ENCODE assay signal across 11 cellular contexts in genomic region chr16:71526111-71526998, GRCh38. TPM values are rescaled to one million over a fixed set of nuclear protein-coding genes. Genes with fewer than 3 reads are reported as not detected.
A peak's percentile ranks its signal among the peaks of the same experiment; 100 is the strongest.
DNase-seq lines count a peak whose midpoint lies in the region; ATAC-seq and TF ChIP-seq lines count a peak whose summit lies in the region.
"Had no signal": no experiment of that assay in that cellular context is flagged by ENCODE, and none has a peak within 500 bp of the region (broad histone marks: within the 10 kb centered on the region; RNA-seq: fewer than 3 reads in every experiment).

Gene CHST4 (plus strand): TSS chr16:71526426. CDS start chr16:71536678, 10,252 bp downstream.

- H3K4me1 ChIP-seq in fibroblast of lung (ENCODE audit: control insufficient read depth, extremely low read depth, insufficient read depth, low read length): no peaks in the 10 kb centered on the region
- H3K4me1 ChIP-seq in aorta (ENCODE audit: control insufficient read depth in 1 of 2, insufficient read depth in 2 of 2, low read length in 2 of 2): no peaks in the 10 kb centered on the region
- peaks cover 0 to 8% (median 0%) of the 10 kb centered on the region in 4 donors for H3K4me1 ChIP-seq in tibial nerve
- H3K4me1 ChIP-seq: BLaER1 had no signal

- no peaks in the 10 kb centered on the region for H4K20me1 ChIP-seq in fibroblast of lung (ENCODE audit: control insufficient read depth, extremely low read depth, insufficient read depth, low read length)
- H4K20me1 ChIP-seq: BLaER1 had no signal

- H3K9ac ChIP-seq in fibroblast of lung (ENCODE audit: insufficient read depth, low read length): no peak within 1 kb of the TSS
- H3K9ac ChIP-seq: BLaER1 had no signal

- H3K4me2 ChIP-seq in fibroblast of lung (ENCODE audit: extremely low read depth, insufficient read depth, low read length): peak within 1 kb of the TSS; percentile 75
- H3K4me2 ChIP-seq: BLaER1 had no signal

- no peaks in the 10 kb centered on the region for H3K36me3 Mint-ChIP-seq in stimulated activated memory B cell treated with anti-CD40 and anti-IgM and Interleukin-4, amounts not matched to agents 10 μg/mL and 1 μg/mL and 100 μg/mL, for 72 hours

- no peak for TF ChIP-seq POLR2A in tibial nerve (IDR thresholded peaks at IDR 0.05)

- no peak for TF ChIP-seq CTCF in fibroblast of lung (conservative IDR thresholded peaks at IDR 0.05 in 1 of 2, IDR thresholded peaks at IDR 0.05 in 1 of 2; ENCODE audit: low read depth in 1 of 2, low read length in 2 of 2)
- no peak for TF ChIP-seq CTCF in tibial nerve (IDR thresholded peaks at IDR 0.05)

- peaks cover 60% of the 10 kb centered on the region for H3K27me3 Mint-ChIP-seq in stimulated activated memory B cell treated with anti-CD40 and anti-IgM and Interleukin-4, amounts not matched to agents 10 μg/mL and 1 μg/mL and 100 μg/mL, for 72 hours

- DNase-seq in NCI-H1436 (lab: John Stamatoyannopoulos, UW): peak; percentile 23
- DNase-seq in NCI-H1436 treated with DMSO at 0.1 percent for 48 hours (lab: John Stamatoyannopoulos, UW): no peak
- peak; percentile 80 for DNase-seq in NCI-H526 (lab: John Stamatoyannopoulos, UW)
- peak; percentile 25 to 74 for DNase-seq in fibroblast of lung (ENCODE audit: low read depth in 2 of 2)
- no peak for DNase-seq in aorta
- DNase-seq in GDM1 (lab: John Stamatoyannopoulos, UW): no peak
- DNase-seq in tibial nerve (ENCODE audit: low spot score in 2 of 2): no peak

- H3K27ac Mint-ChIP-seq in stimulated activated memory B cell treated with anti-CD40 and anti-IgM and Interleukin-4, amounts not matched to agents 10 μg/mL and 1 μg/mL and 100 μg/mL, for 72 hours: peak within 1 kb of the TSS; percentile 58
- H3K27ac Mint-ChIP-seq: T-helper 1 cell treated with Interleukin-12 subunit alpha and Interleukin-12 subunit beta and Interleukin-4 antibody, amounts not matched to agents 30 μg/mL and 1 μg/mL, for 36 hours had no signal

- H3K4me3 ChIP-seq in fibroblast of lung (replicated peaks in 1 of 4; ENCODE audit: control extremely low read depth in 1 of 4, insufficient read depth in 1 of 4, low read depth in 3 of 4, low read length in 4 of 4) (no peak within 1 kb of the TSS), aorta (ENCODE audit: low read length in 2 of 2) (no peak within 1 kb of the TSS), tibial nerve (no peak within 1 kb of the TSS)
- H3K4me3 ChIP-seq: BLaER1 had no signal

- peak; percentile 58 for ATAC-seq in stimulated activated memory B cell treated with anti-CD40 and anti-IgM and Interleukin-4, amounts not matched to agents 10 μg/mL and 1 μg/mL and 100 μg/mL, for 72 hours
- ATAC-seq in aorta (ENCODE audit: low FRiP score): no peak

- TF ChIP-seq EP300 in tibial nerve (IDR thresholded peaks at IDR 0.05): no peak

- H3K36me3 ChIP-seq in fibroblast of lung (ENCODE audit: control insufficient read depth, insufficient read depth, low read length) (no peaks in the 10 kb centered on the region), aorta (ENCODE audit: control insufficient read depth in 1 of 2, insufficient read depth in 2 of 2, low read length in 1 of 2) (no peaks in the 10 kb centered on the region), tibial nerve (no peaks in the 10 kb centered on the region)
- H3K36me3 ChIP-seq: BLaER1 had no signal

- H2AFZ ChIP-seq in fibroblast of lung (ENCODE audit: low read length): no peak within 1 kb of the TSS

- H3K4me3 Mint-ChIP-seq in stimulated activated memory B cell treated with anti-CD40 and anti-IgM and Interleukin-4, amounts not matched to agents 10 μg/mL and 1 μg/mL and 100 μg/mL, for 72 hours: peak within 1 kb of the TSS; percentile 54
- H3K4me3 Mint-ChIP-seq: neural crest cell; T-helper 1 cell treated with Interleukin-12 subunit alpha and Interleukin-12 subunit beta and Interleukin-4 antibody, amounts not matched to agents 30 μg/mL and 1 μg/mL, for 36 hours had no signal

- WGBS in aorta, 2 donors: 6 to 9% methylated on average over 11 of the region's 11 CpGs
- WGBS in tibial nerve, 2 donors: 13 to 21% methylated on average over 11 of the region's 11 CpGs

- peaks cover 9% of the 10 kb centered on the region for H3K4me1 Mint-ChIP-seq in stimulated activated memory B cell treated with anti-CD40 and anti-IgM and Interleukin-4, amounts not matched to agents 10 μg/mL and 1 μg/mL and 100 μg/mL, for 72 hours
- H3K4me1 Mint-ChIP-seq: neural crest cell had no signal

- H3K9me3 ChIP-seq in fibroblast of lung (ENCODE audit: control insufficient read depth, insufficient read depth, low read depth, low read length) (no peaks in the 10 kb centered on the region), aorta (ENCODE audit: control insufficient read depth, low read length) (no peaks in the 10 kb centered on the region), tibial nerve (no peaks in the 10 kb centered on the region)
- H3K9me3 ChIP-seq: BLaER1 had no signal

- no peaks in the 10 kb centered on the region for H3K79me2 ChIP-seq in fibroblast of lung (ENCODE audit: control insufficient read depth, insufficient read depth, low read length)

- H3K9me3 Mint-ChIP-seq in stimulated activated memory B cell treated with anti-CD40 and anti-IgM and Interleukin-4, amounts not matched to agents 10 μg/mL and 1 μg/mL and 100 μg/mL, for 72 hours: no peaks in the 10 kb centered on the region
- H3K9me3 Mint-ChIP-seq: neural crest cell; T-helper 1 cell treated with Interleukin-12 subunit alpha and Interleukin-12 subunit beta and Interleukin-4 antibody, amounts not matched to agents 30 μg/mL and 1 μg/mL, for 36 hours had no signal

- H3K27ac ChIP-seq in fibroblast of lung (ENCODE audit: insufficient read depth, low read length): no peak within 1 kb of the TSS
- no peak within 1 kb of the TSS for H3K27ac ChIP-seq in aorta (ENCODE audit: low read depth in 1 of 2, low read length in 2 of 2)
- H3K27ac ChIP-seq in tibial nerve: no peak within 1 kb of the TSS
- H3K27ac ChIP-seq: BLaER1 had no signal

- no peaks in the 10 kb centered on the region for H3K27me3 ChIP-seq in fibroblast of lung (ENCODE audit: control insufficient read depth, insufficient read depth, low read length)
- no peaks in the 10 kb centered on the region for H3K27me3 ChIP-seq in aorta (ENCODE audit: control insufficient read depth in 1 of 2, insufficient read depth in 2 of 2, low read length in 1 of 2)
- peaks cover 0 to 7% of the 10 kb centered on the region in 2 donors for H3K27me3 ChIP-seq in tibial nerve
- H3K27me3 ChIP-seq: BLaER1 had no signal

- intact Hi-C loops in aorta (cut with DNase I): no loop called here

RNA-seq across cellular contexts. Expression of gene CHST4, which starts in this region (rescaled TPM):
- not detected in 2 replicates for total RNA-seq in fibroblast of lung
- polyA plus RNA-seq in fibroblast of lung: not detected in 2 replicates
- polyA plus RNA-seq in fibroblast of lung (2012): not detected in 2 replicates
- not detected in 2 replicates for polyA minus RNA-seq in fibroblast of lung (ENCODE audit: low replicate concordance)
- total RNA-seq in aorta: not detected
- polyA plus RNA-seq in aorta: under 1 TPM in 1 of 2 donors, not detected in 1; 0.88 TPM
- not detected for total RNA-seq in tibial nerve
- total RNA-seq: neural crest cell had no signal

Comparison
In these comparisons a context has a peak if more than half of its experiments do, and no peak if none do; other contexts are left out.
1. DNase-seq: peak in NCI-H1436 (single experiment) and NCI-H526 (2 of 2); none in NCI-H1436 treated with DMSO at 0.1 percent for 48 hours (single experiment), aorta (0 of 2), GDM1 (single experiment) and tibial nerve (0 of 2).
2. Peak in DNase-seq and H3K4me2 ChIP-seq in fibroblast of lung; RNA of the gene not detected or under 1 TPM.